Comparison of ENCODE assay signal across 25 cellular contexts in the genomic region with DNA sequence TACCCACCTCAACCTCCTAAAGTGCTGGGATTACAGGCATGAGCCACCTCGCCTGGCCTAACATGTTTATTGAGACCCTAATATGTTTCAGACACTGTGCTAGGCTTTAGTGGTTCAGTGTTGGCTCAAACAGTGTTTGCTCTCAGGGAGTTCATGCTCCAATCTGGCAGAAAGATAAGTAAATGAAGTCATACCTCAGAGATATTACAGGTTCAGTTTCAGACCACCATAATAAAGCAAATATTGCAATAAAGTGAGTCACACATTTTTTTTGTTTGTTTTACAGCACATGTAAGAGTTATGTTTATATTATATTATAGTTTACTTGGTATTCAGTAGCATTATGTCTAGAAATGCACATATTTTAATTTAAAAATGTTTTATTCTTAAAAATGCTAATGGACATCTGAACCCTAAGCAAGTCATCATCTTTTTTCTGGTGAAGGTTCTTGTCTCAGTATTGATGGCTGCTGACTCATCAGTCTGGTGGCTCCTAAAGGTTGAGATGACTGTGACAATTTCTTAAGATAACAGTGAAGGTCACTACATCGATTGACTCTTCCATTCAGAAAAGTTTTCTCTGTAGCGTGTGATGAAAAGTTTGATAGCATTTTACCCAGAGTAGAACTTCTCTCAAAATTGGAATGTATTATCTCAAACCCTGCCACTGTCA.
"Had no signal": no experiment of that assay in that cellular context is flagged by ENCODE, and none has a peak within 500 bp of the region (broad histone marks: within the 10 kb centered on the region; RNA-seq: fewer than 3 reads in every experiment).

No MANE protein-coding gene starts in this region.

- H3K27ac ChIP-seq: colonic mucosa, epithelial cell of prostate, gastrocnemius medialis, prostate gland, right atrium auricular region, sigmoid colon, thoracic aorta, transverse colon, upper lobe of right lung, uterus had no signal

- H3K36me3 ChIP-seq: colonic mucosa, gastrocnemius medialis, prostate gland, right atrium auricular region, sigmoid colon, thoracic aorta, transverse colon, upper lobe of right lung, uterus had no signal

- DNase-seq: colonic mucosa; effector CD8-positive, alpha-beta T cell; endodermal cell; foreskin fibroblast; gastrocnemius medialis; head of caudate nucleus; left ventricle myocardium superior; mesenchymal stem cell; mucosa of descending colon; naive B cell; sigmoid colon; stimulated activated CD4-positive, alpha-beta T cell treated with anti-CD3 and anti-CD28 coated beads, Interleukin-2, amount 100 ng/mL, for 24 hours; stimulated activated CD4-positive, alpha-beta T cell treated with anti-CD3 and anti-CD28 coated beads, Interleukin-4, amount 100 ng/mL, for 24 hours; transverse colon; upper lobe of right lung; uterus had no signal

- ATAC-seq: esophagus mucosa; gastrocnemius medialis; left ventricle myocardium superior; mucosa of descending colon; natural killer cell treated with Interleukin-12 subunit alpha and Interleukin-12 subunit beta and Interleukin-15 and Interleukin-18, amount 100 ng/mL, for 72 hours; stimulated activated memory B cell treated with anti-CD40 and anti-IgM and Interleukin-4, amounts not matched to agents 10 μg/mL and 1 μg/mL and 100 μg/mL, for 72 hours; upper lobe of right lung had no signal

- H3K27me3 ChIP-seq: colonic mucosa, gastrocnemius medialis, right atrium auricular region, sigmoid colon, transverse colon, upper lobe of right lung, uterus had no signal

- H3K4me3 ChIP-seq: colonic mucosa, gastrocnemius medialis, lung, mucosa of descending colon, prostate gland, right atrium auricular region, sigmoid colon, thoracic aorta, transverse colon, upper lobe of right lung, uterus had no signal

- FAIRE-seq: keratinocyte had no signal

- H3K9me3 ChIP-seq: colonic mucosa, gastrocnemius medialis, prostate gland, right atrium auricular region, thoracic aorta, transverse colon, upper lobe of right lung, uterus had no signal

- H3K4me1 ChIP-seq: colonic mucosa, gastrocnemius medialis, prostate gland, right atrium auricular region, sigmoid colon, transverse colon, upper lobe of right lung, uterus had no signal
